In genomic region chr6:39849764-39850163, GRCh38 we compare ENCODE assay signal across 1 cellular context.
TF ChIP-seq lines count a peak whose summit lies in the region.

No MANE protein-coding gene starts in this region.

TF ChIP-seq in HepG2, 621 proteins besides CTCF, POLR2A, EP300 and RAD21 (continued from another document and continues in another):
- TF ChIP-seq DZIP1 (CRISPR knock-in tag; IDR thresholded peaks at IDR 0.05): no peak; the same call in 1 of the 2 replicates
- no peak for TF ChIP-seq ZSCAN9 (CRISPR knock-in tag; IDR thresholded peaks at IDR 0.05; ENCODE audit: borderline replicate concordance)
- TF ChIP-seq ZNF766 (CRISPR knock-in tag; IDR thresholded peaks at IDR 0.05; ENCODE audit: borderline replicate concordance): 0 out of 2 replicates have a peak, but pooled peaks have one; percentile 39
- no peak for TF ChIP-seq PITX1 (CRISPR knock-in tag; IDR thresholded peaks at IDR 0.05)
- TF ChIP-seq HMG20A (CRISPR knock-in tag; IDR thresholded peaks at IDR 0.05; ENCODE audit: borderline replicate concordance): no peak
- TF ChIP-seq KAT7 (CRISPR knock-in tag; IDR thresholded peaks at IDR 0.05; ENCODE audit: borderline replicate concordance): no peak
- no peak for TF ChIP-seq JUND (CRISPR knock-in tag; IDR thresholded peaks at IDR 0.05)
- no peak for TF ChIP-seq TARDBP (CRISPR knock-in tag; IDR thresholded peaks at IDR 0.05)
- TF ChIP-seq SOX5 (CRISPR knock-in tag; IDR thresholded peaks at IDR 0.05; ENCODE audit: borderline replicate concordance): peak; percentile 48; the same call in 1 of the 2 replicates
- TF ChIP-seq PTBP1 (IDR thresholded peaks at IDR 0.05; ENCODE audit: low read depth, low read length, poor library complexity, severe bottlenecking): no peak
- TF ChIP-seq ZNF232 (CRISPR knock-in tag; IDR thresholded peaks at IDR 0.05; ENCODE audit: borderline replicate concordance): no peak
- TF ChIP-seq ELK4 (CRISPR knock-in tag; IDR thresholded peaks at IDR 0.05; ENCODE audit: borderline replicate concordance): no peak
- TF ChIP-seq DMTF1 (CRISPR knock-in tag; IDR thresholded peaks at IDR 0.05): no peak
- TF ChIP-seq NFIC (IDR thresholded peaks at IDR 0.05; ENCODE audit: low read length): no peak
- TF ChIP-seq ZNF576 (CRISPR knock-in tag; IDR thresholded peaks at IDR 0.05): no peak
- no peak for TF ChIP-seq ZHX1 (CRISPR knock-in tag; IDR thresholded peaks at IDR 0.05; ENCODE audit: low read depth)
- TF ChIP-seq NFE2L1 (CRISPR knock-in tag; IDR thresholded peaks at IDR 0.05; ENCODE audit: borderline replicate concordance): no peak
- TF ChIP-seq ZNF891 (CRISPR knock-in tag; IDR thresholded peaks at IDR 0.05): 0 out of 2 replicates have a peak, but pooled peaks have one; percentile 62
- TF ChIP-seq TEAD3 (CRISPR knock-in tag; optimal IDR thresholded peaks at IDR 0.05; ENCODE audit: borderline replicate concordance): peak; percentile 32
- no peak for TF ChIP-seq SMAD1 (CRISPR knock-in tag; IDR thresholded peaks at IDR 0.05; ENCODE audit: borderline replicate concordance, low read depth)
- TF ChIP-seq ZFP37 (CRISPR knock-in tag; IDR thresholded peaks at IDR 0.05; ENCODE audit: borderline replicate concordance): no peak
- TF ChIP-seq ZNF747 (CRISPR knock-in tag; IDR thresholded peaks at IDR 0.05; ENCODE audit: borderline replicate concordance): no peak
- TF ChIP-seq ZNF235 (CRISPR knock-in tag; IDR thresholded peaks at IDR 0.05; ENCODE audit: borderline replicate concordance): no peak
- TF ChIP-seq TBX3 (IDR thresholded peaks at IDR 0.05; ENCODE audit: borderline replicate concordance): no peak
- no peak for TF ChIP-seq ZIK1 (CRISPR knock-in tag; IDR thresholded peaks at IDR 0.05; ENCODE audit: borderline replicate concordance, low read depth)
- no peak for TF ChIP-seq SIN3B (IDR thresholded peaks at IDR 0.05; ENCODE audit: low read length)
- TF ChIP-seq ZNF557 (CRISPR knock-in tag; IDR thresholded peaks at IDR 0.05): no peak
- no peak for TF ChIP-seq ZNF784 (CRISPR knock-in tag; IDR thresholded peaks at IDR 0.05; ENCODE audit: borderline replicate concordance)
- TF ChIP-seq ZNF335 (CRISPR knock-in tag; IDR thresholded peaks at IDR 0.05): no peak
- peak; percentile 9; the same call in 1 of the 2 replicates for TF ChIP-seq MNT (IDR thresholded peaks at IDR 0.05)
- no peak for TF ChIP-seq MEF2D (CRISPR knock-in tag; IDR thresholded peaks at IDR 0.05)
- no peak for TF ChIP-seq ZNF670 (CRISPR knock-in tag; IDR thresholded peaks at IDR 0.05; ENCODE audit: borderline replicate concordance)
- no peak for TF ChIP-seq ZNF205 (CRISPR knock-in tag; IDR thresholded peaks at IDR 0.05)
- TF ChIP-seq FOXA1 (IDR thresholded peaks at IDR 0.05): no peak
- no peak for TF ChIP-seq FOXA1 (CRISPR knock-in tag; IDR thresholded peaks at IDR 0.05)
- no peak for TF ChIP-seq TRAFD1 (CRISPR knock-in tag; IDR thresholded peaks at IDR 0.05; ENCODE audit: borderline replicate concordance)
- no peak for TF ChIP-seq NFE2 (CRISPR knock-in tag; IDR thresholded peaks at IDR 0.05)
- TF ChIP-seq NBN (conservative IDR thresholded peaks at IDR 0.05): no peak
- TF ChIP-seq ZMYM3 (CRISPR knock-in tag; IDR thresholded peaks at IDR 0.05): no peak
- TF ChIP-seq ZBTB42 (CRISPR knock-in tag; IDR thresholded peaks at IDR 0.05): no peak
- no peak for TF ChIP-seq ZNF17 (CRISPR knock-in tag; IDR thresholded peaks at IDR 0.05)
- no peak for TF ChIP-seq RFX5 (IDR thresholded peaks at IDR 0.05; ENCODE audit: low read depth, low read length)
- TF ChIP-seq ZNF451 (CRISPR knock-in tag; IDR thresholded peaks at IDR 0.05): no peak
- no peak for TF ChIP-seq ZNF362 (CRISPR knock-in tag; IDR thresholded peaks at IDR 0.05; ENCODE audit: borderline replicate concordance)
- TF ChIP-seq NFIB (CRISPR knock-in tag; IDR thresholded peaks at IDR 0.05; ENCODE audit: borderline replicate concordance): no peak
- TF ChIP-seq ISL2 (CRISPR knock-in tag; IDR thresholded peaks at IDR 0.05): no peak
- no peak for TF ChIP-seq ZNF136 (CRISPR knock-in tag; IDR thresholded peaks at IDR 0.05; ENCODE audit: low read depth)
- peak; percentile 51; the same call in 1 of the 2 replicates for TF ChIP-seq TMF1 (CRISPR knock-in tag; IDR thresholded peaks at IDR 0.05; ENCODE audit: low read depth)
- TF ChIP-seq ZNF713 (CRISPR knock-in tag; IDR thresholded peaks at IDR 0.05): no peak
- TF ChIP-seq PLSCR1 (CRISPR knock-in tag; IDR thresholded peaks at IDR 0.05; ENCODE audit: borderline replicate concordance): no peak
- no peak for TF ChIP-seq FOXK1 (CRISPR knock-in tag; IDR thresholded peaks at IDR 0.05; ENCODE audit: borderline replicate concordance, low read depth)
- TF ChIP-seq ZNF503 (CRISPR knock-in tag; IDR thresholded peaks at IDR 0.05): no peak
- TF ChIP-seq TBX2 (CRISPR knock-in tag; IDR thresholded peaks at IDR 0.05; ENCODE audit: borderline replicate concordance): peak; percentile 30; the same call in 1 of the 2 replicates
